8 cellular contexts compared by ENCODE assay signal in genomic region chr5:134175874-134176522, GRCh38. TPM values are rescaled to one million over a fixed set of nuclear protein-coding genes. Genes with fewer than 3 reads are reported as not detected.
DNase-seq lines count a peak whose midpoint lies in the region; ATAC-seq and TF ChIP-seq lines count a peak whose summit lies in the region.

No MANE protein-coding gene starts in this region.

- H3K27me3 Mint-ChIP-seq in T-cell (no peaks in the 10 kb centered on the region), endothelial cell (ENCODE audit: unreplicated experiment) (peaks cover 5% of the 10 kb centered on the region)

- no peaks in the 10 kb centered on the region for H3K9me3 Mint-ChIP-seq in T-cell
- no peaks in the 10 kb centered on the region for H3K9me3 Mint-ChIP-seq in endothelial cell (ENCODE audit: unreplicated experiment)

- ATAC-seq in GM18858 (IDR thresholded peaks at IDR 0.05; ENCODE audit: unreplicated experiment) (peak; percentile 13), HG03159 (IDR thresholded peaks at IDR 0.05; ENCODE audit: unreplicated experiment) (peak; percentile 17), T-cell (replicated peaks in 1 of 4) (peak; percentile 1 to 25 (median 16))

- in situ Hi-C loops in G401 (cut with HindIII; ENCODE audit: low sequenced_read_pairs) = no loop called here

- CTCF ChIA-PET in T-cell (lab: Charles Lee) = interaction anchor here in 1 of 2 donors (1.2 kb wide), 2 partner anchors 136 to 402 kb away, joined by 3 to 4 read pairs; no protein-coding TSS in a partner anchor

- H3K36me3 Mint-ChIP-seq in T-cell (peaks cover 23% of the 10 kb centered on the region), endothelial cell (ENCODE audit: low read depth, unreplicated experiment) (peaks cover 14% of the 10 kb centered on the region)

- H3K36me3 ChIP-seq in muscle layer of duodenum (ENCODE audit: control insufficient read depth in 1 of 2, insufficient read depth in 2 of 2, low read length in 2 of 2) = peaks cover 2 to 25% of the 10 kb centered on the region in 2 donors

- no peaks in the 10 kb centered on the region for H3K9me3 ChIP-seq in muscle layer of duodenum (ENCODE audit: control insufficient read depth in 1 of 2, low read length in 2 of 2)

- H3K4me1 Mint-ChIP-seq in T-cell (peaks cover 43 to 53% (median 43%) of the 10 kb centered on the region in 3 donors), endothelial cell (ENCODE audit: unreplicated experiment) (peaks cover 8% of the 10 kb centered on the region)

- peak overlapping the region; percentile 96 to 97 for H3K27ac Mint-ChIP-seq in T-cell
- H3K27ac Mint-ChIP-seq in endothelial cell (ENCODE audit: unreplicated experiment) = peak overlapping the region; percentile 94

- H3K27ac ChIP-seq in muscle layer of duodenum (ENCODE audit: low read length) = peak overlapping the region; percentile 94

- POLR2A ChIA-PET in T-cell (lab: Charles Lee) = interaction anchor here (0.5 to 2.8 kb wide), 9 partner anchors 11 to 349 kb away, joined by 3 to 32 read pairs (median 4); partner anchors contain the start of gene PPP2CA (in 1 of the 2)

- H3K4me3 ChIP-seq in muscle layer of duodenum (ENCODE audit: low read depth in 1 of 2, low read length in 2 of 2) = peak overlapping the region; percentile 92 to 95

- DNase-seq in AG08395 (ENCODE audit: low spot score) = peak; percentile 22
- peak in 4 of 34 experiments; percentile 4 to 27 (median 16) for DNase-seq in T-cell
- no peak for DNase-seq in endothelial cell (ENCODE audit: low spot score)
- no peak for DNase-seq in stimulated activated CD4-positive, alpha-beta T cell treated with anti-CD3 and anti-CD28 coated beads, Interleukin-1b, Interleukin-23, amount 100 ng/mL, for 48 hours
- no peak for DNase-seq in G401 (ENCODE audit: low spot score)

- H3K4me3 Mint-ChIP-seq in T-cell (peak overlapping the region; percentile 95 to 97 (median 96)), endothelial cell (ENCODE audit: unreplicated experiment) (peak overlapping the region; percentile 99)

- no peak for TF ChIP-seq CTCF in endothelial cell (IDR thresholded peaks at IDR 0.05; ENCODE audit: unreplicated experiment)

- no peaks in the 10 kb centered on the region for H3K27me3 ChIP-seq in muscle layer of duodenum (ENCODE audit: low read depth, low read length)

- H3K4me1 ChIP-seq in muscle layer of duodenum (ENCODE audit: control insufficient read depth in 1 of 2, insufficient read depth in 2 of 2, low read length in 2 of 2) = peaks cover 6 to 31% of the 10 kb centered on the region in 2 donors

RNA-seq across cellular contexts. Expression of gene SKP1, which starts 0.8 kb away (rescaled TPM):
- total RNA-seq in T-cell (100 to 1,000 TPM; 178 to 314 (median 203) TPM), endothelial cell (ENCODE audit: unreplicated experiment) (471 TPM)
- 396 and 436 TPM in 2 replicates for total RNA-seq in G401 (2014; rRNA removed; shearing (Covaris generic))

RNA-seq across cellular contexts. Expression of gene PPP2CA, which starts 49.9 kb away (rescaled TPM):
- 100 to 1,000 TPM in 3 of 5 donors, 10 to 100 TPM in 2; 87.1 to 168 (median 104) TPM for total RNA-seq in T-cell
- 146 TPM for total RNA-seq in endothelial cell (ENCODE audit: unreplicated experiment)
- 304 and 405 TPM in 2 replicates for total RNA-seq in G401 (2014; rRNA removed; shearing (Covaris generic))
